12 cellular contexts compared by ENCODE assay signal in the genomic region with DNA sequence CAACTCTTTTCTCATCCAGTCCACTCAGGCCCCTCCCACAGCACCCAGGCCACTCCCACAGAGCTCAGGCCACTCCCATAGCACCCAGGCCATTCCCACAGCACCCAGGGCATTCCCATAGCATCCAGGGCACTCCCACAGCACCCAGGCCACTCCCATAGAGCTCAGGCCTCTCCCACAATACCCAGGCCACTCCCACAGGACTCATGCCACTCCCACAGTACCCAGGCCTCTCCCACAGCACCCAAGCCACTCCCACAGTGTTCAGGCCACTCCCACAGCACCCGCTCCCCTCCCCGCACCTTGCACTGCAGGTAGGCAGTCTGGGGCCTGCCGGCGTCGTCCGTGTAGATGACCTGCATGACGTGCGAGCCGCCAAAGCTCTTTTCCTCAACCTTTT. TPM values are rescaled to one million over a fixed set of nuclear protein-coding genes. Genes with fewer than 3 reads are reported as not detected.
DNase-seq lines count a peak whose midpoint lies in the region; ATAC-seq, FAIRE-seq and TF ChIP-seq lines count a peak whose summit lies in the region.
"Not testable (repeated sequence)": the region's sequence is repeated elsewhere in the genome, so short reads cannot be mapped to it uniquely, and the experiment has no call there.
"Had no signal": no experiment of that assay in that cellular context is flagged by ENCODE, and none has a peak within 500 bp of the region (broad histone marks: within the 10 kb centered on the region; RNA-seq: fewer than 3 reads in every experiment).

No MANE protein-coding gene starts in this region.

- H2AFZ ChIP-seq in GM12878 (ENCODE audit: control insufficient read depth, low read depth, low read length), result not testable (repeated sequence)

- WGBS in GM12878 (ENCODE audit: insufficient coverage, insufficient replicate concordance, low lambda C conversion rate, missing lambda C conversion rate), result no CpG with 5 or more reads among the region's 9 CpGs
- no CpG with 5 or more reads among the region's 9 CpGs for WGBS in upper lobe of left lung, 2 donors

- RAD21 ChIA-PET in GM12878 (lab: Charles Lee; ENCODE audit: unreplicated experiment), result not testable (repeated sequence)

- in situ Hi-C loops in Panc1 (cut with HindIII; ENCODE audit: low pct_unique_long_range_greater_than_20kb, low sequenced_read_pairs); GM12878 (cut with MboI): not testable (repeated sequence)

- DNase-seq in Panc1 (ENCODE audit: low read depth, low spot score); GM12878 (ENCODE audit: low read depth, low spot score); lower lobe of right lung; upper lobe of left lung: not testable (repeated sequence)

- H3K27ac ChIP-seq in Panc1 (ENCODE audit: low read length); GM12878 (ENCODE audit: control insufficient read depth, insufficient read depth); lower lobe of right lung; upper lobe of left lung: not testable (repeated sequence)

- not testable (repeated sequence) for TF ChIP-seq POLR2A in GM12878 (IDR thresholded peaks at IDR 0.05; ENCODE audit: low read depth, low read length); upper lobe of left lung (IDR thresholded peaks at IDR 0.05)

- not testable (repeated sequence) for H4K20me1 ChIP-seq in GM12878 (ENCODE audit: control insufficient read depth, insufficient read depth)

- H3K79me2 ChIP-seq in GM12878 (ENCODE audit: control insufficient read depth, insufficient read depth, low read length), result not testable (repeated sequence)

- H3K4me1 ChIP-seq in Panc1 (ENCODE audit: control insufficient read depth, insufficient read depth, low read length); GM12878 (ENCODE audit: control insufficient read depth, insufficient read depth, low read length); lower lobe of right lung; upper lobe of left lung: not testable (repeated sequence)

- not testable (repeated sequence) for H3K4me3 ChIP-seq in Panc1 (ENCODE audit: low read depth in 2 of 2, low read length in 2 of 2); GM12878; lower lobe of right lung; upper lobe of left lung

- H3K36me3 ChIP-seq in Panc1 (ENCODE audit: control insufficient read depth, insufficient read depth, low read length); GM12878 (ENCODE audit: control insufficient read depth in 2 of 2, insufficient read depth in 2 of 2, low read length in 1 of 2); lower lobe of right lung; upper lobe of left lung: not testable (repeated sequence)

- H3K9ac ChIP-seq in GM12878 (ENCODE audit: control insufficient read depth, insufficient read depth, low read length), result not testable (repeated sequence)

- not testable (repeated sequence) for BruUV-seq in Panc1 (replicated peaks; lab: Mats Ljungman, UMichigan); GM12878 (replicated peaks; lab: Mats Ljungman, UMichigan)

- SMC1A ChIA-PET in GM12878 (lab: Charles Lee; ENCODE audit: uncharacterized antibody, unreplicated experiment), result not testable (repeated sequence)

- not testable (repeated sequence) for TF ChIP-seq RAD21 in GM12878 (IDR thresholded peaks at IDR 0.05; ENCODE audit: insufficient read depth, low read depth, low read length)

- not testable (repeated sequence) for TF ChIP-seq EP300 in GM12878 (IDR thresholded peaks at IDR 0.05; ENCODE audit: borderline replicate concordance in 1 of 2, control insufficient read depth in 1 of 2, low read depth in 2 of 2, low read length in 2 of 2); upper lobe of left lung (IDR thresholded peaks at IDR 0.05)

- not testable (repeated sequence) for FAIRE-seq in GM12878 (lab: Jason Lieb, UNC)

- CTCF ChIA-PET in Panc1 (lab: Charles Lee); GM12878 (lab: Yijun Ruan, JAX): not testable (repeated sequence)

- peak; percentile 37 for ATAC-seq in GM18861 (IDR thresholded peaks at IDR 0.05; ENCODE audit: unreplicated experiment)
- ATAC-seq in GM21367 (IDR thresholded peaks at IDR 0.05; ENCODE audit: unreplicated experiment), result peak; percentile 38
- ATAC-seq in HG02610 (IDR thresholded peaks at IDR 0.05; ENCODE audit: unreplicated experiment), result peak; percentile 41
- ATAC-seq in HG03097 (IDR thresholded peaks at IDR 0.05; ENCODE audit: low FRiP score, unreplicated experiment), result peak; percentile 25
- ATAC-seq in Panc1, result peak; percentile 88
- ATAC-seq in GM12878, result peak; percentile 81
- peak; percentile 67 to 75 for ATAC-seq in lower lobe of right lung
- ATAC-seq in upper lobe of left lung (ENCODE audit: low FRiP score in 2 of 2), result peak; percentile 46 to 88

- TF ChIP-seq CTCF in Panc1 (IDR thresholded peaks at IDR 0.05); GM12878 (IDR thresholded peaks at IDR 0.05 in 2 of 3, conservative IDR thresholded peaks at IDR 0.05 in 1 of 3; ENCODE audit: control insufficient read depth in 2 of 3, extremely low read depth in 1 of 3, insufficient read depth in 1 of 3, low read depth in 3 of 3, low read length in 3 of 3); lower lobe of right lung (IDR thresholded peaks at IDR 0.05); upper lobe of left lung (IDR thresholded peaks at IDR 0.05): not testable (repeated sequence)

- POLR2A ChIA-PET in Panc1 (lab: Charles Lee); GM12878 (lab: Charles Lee): not testable (repeated sequence)

- not testable (repeated sequence) for H3K27me3 ChIP-seq in Panc1 (ENCODE audit: control insufficient read depth, insufficient read depth, low read length); GM12878 (replicated peaks in 1 of 2; ENCODE audit: control insufficient read depth in 2 of 2, insufficient read depth in 2 of 2, low read length in 1 of 2); lower lobe of right lung (ENCODE audit: low read depth); upper lobe of left lung

- intact Hi-C loops in Panc1 (cut with micrococcal nuclease; ENCODE audit: unreplicated experiment); GM12878 (cut with micrococcal nuclease; ENCODE audit: unreplicated experiment); lower lobe of right lung (cut with DNase I): not testable (repeated sequence)

- not testable (repeated sequence) for H3K9me3 ChIP-seq in Panc1 (ENCODE audit: control insufficient read depth, insufficient read depth, low read depth, low read length); GM12878 (replicated peaks; ENCODE audit: control insufficient read depth, insufficient read depth, low read length); lower lobe of right lung; upper lobe of left lung

- not testable (repeated sequence) for H3K4me2 ChIP-seq in GM12878 (ENCODE audit: control insufficient read depth, insufficient read depth)

RNA-seq across cellular contexts. Expression of a gene that starts 17.5 kb away (rescaled TPM):
- total RNA-seq in Panc1 (2021; ENCODE audit: unreplicated experiment), result 28.1 TPM
- polyA plus RNA-seq in Panc1 (2012; ENCODE audit: insufficient read length), result 28.3 TPM
- 549 and 576 TPM in 2 replicates for total RNA-seq in GM12878 (2013; cell fraction: nucleolus; rRNA removed)
- total RNA-seq in GM12878 (2014; rRNA removed), result 23.1 and 24.1 TPM in 2 replicates
- total RNA-seq in GM12878 (2014; rRNA removed; fragmentation: Illumina TruSeq; extraction: Trizol), result 70.7 and 85.4 TPM in 2 replicates
- total RNA-seq in GM12878 (2021), result 24.0 and 29.1 TPM in 2 replicates
- 27.4 TPM for polyA plus RNA-seq in GM12878 (2011; ENCODE audit: low read depth)
- 140 and 162 TPM in 2 replicates for polyA plus RNA-seq in GM12878 (2011; rRNA removed)
- 43.4 and 61.4 TPM in 2 replicates for polyA plus RNA-seq in GM12878 (2011; cell fraction: cytosol; rRNA removed)
- polyA plus RNA-seq in GM12878 (2011; cell fraction: nucleus; rRNA removed), result 167 and 189 TPM in 2 replicates
- 30.1 and 74.4 TPM in 2 replicates for polyA plus RNA-seq in GM12878 (2012)
- 117 and 120 TPM in 2 replicates for polyA plus RNA-seq in GM12878 (2014; fragmentation: Illumina TruSeq; extraction: Trizol)
- 10 to 100 TPM; 27.3 to 30.4 TPM for polyA plus RNA-seq in GM12878 (2014; fragmentation: Nextera tagmentation; extraction: Ambion mirVana)
- 35.3 and 35.4 TPM in 2 replicates for polyA plus RNA-seq in GM12878 (2014; rRNA removed)
- 100 to 1,000 TPM; 130 to 143 TPM for polyA plus RNA-seq in GM12878 (2016; fragmentation: Nextera tagmentation; extraction: Ambion mirVana)
- polyA minus RNA-seq in GM12878 (2011; rRNA and poly(A)+ RNA removed), result 64.6 and 89.4 TPM in 2 replicates
- polyA minus RNA-seq in GM12878 (2011; cell fraction: cytosol; rRNA and poly(A)+ RNA removed), result 3.3 and 28.9 TPM in 2 replicates
- polyA minus RNA-seq in GM12878 (2011; cell fraction: nucleus; rRNA and poly(A)+ RNA removed), result 78.2 and 172 TPM in 2 replicates
- total RNA-seq in lower lobe of right lung, result 58.1 TPM
- total RNA-seq in upper lobe of left lung, result 100 to 1,000 TPM in 1 of 6 donors, 10 to 100 TPM in 5; 17.2 to 147 (median 32.8) TPM

RNA-seq across cellular contexts. Expression of a gene that starts 26.7 kb away (rescaled TPM):
- total RNA-seq in Panc1 (2021; ENCODE audit: unreplicated experiment), result 7.1 TPM
- 14.6 TPM for polyA plus RNA-seq in Panc1 (2012; ENCODE audit: insufficient read length)
- 196 and 208 TPM in 2 replicates for total RNA-seq in GM12878 (2013; cell fraction: nucleolus; rRNA removed)
- 17.5 and 24.6 TPM in 2 replicates for total RNA-seq in GM12878 (2014; rRNA removed)
- total RNA-seq in GM12878 (2014; rRNA removed; fragmentation: Illumina TruSeq; extraction: Trizol), result 9.0 and 9.7 TPM in 2 replicates
- total RNA-seq in GM12878 (2021), result 35.2 and 35.8 TPM in 2 replicates
- 10.5 TPM for polyA plus RNA-seq in GM12878 (2011; ENCODE audit: low read depth)
- 6.0 and 11.3 TPM in 2 replicates for polyA plus RNA-seq in GM12878 (2011; rRNA removed)
- 15.7 and 20.6 TPM in 2 replicates for polyA plus RNA-seq in GM12878 (2011; cell fraction: cytosol; rRNA removed)
- 117 and 146 TPM in 2 replicates for polyA plus RNA-seq in GM12878 (2011; cell fraction: nucleus; rRNA removed)
- polyA plus RNA-seq in GM12878 (2012), result 27.9 and 38.8 TPM in 2 replicates
- 2.8 and 8.9 TPM in 2 replicates for polyA plus RNA-seq in GM12878 (2014; fragmentation: Illumina TruSeq; extraction: Trizol)
- polyA plus RNA-seq in GM12878 (2014; fragmentation: Nextera tagmentation; extraction: Ambion mirVana), result 1 to 10 TPM; 1.7 to 2.4 TPM
- polyA plus RNA-seq in GM12878 (2014; rRNA removed), result 30.9 and 40.0 TPM in 2 replicates
- polyA plus RNA-seq in GM12878 (2016; fragmentation: Nextera tagmentation; extraction: Ambion mirVana), result 10 to 100 TPM; 16.7 to 20.4 TPM
- polyA minus RNA-seq in GM12878 (2011; rRNA and poly(A)+ RNA removed), result 57.3 and 60.3 TPM in 2 replicates
- polyA minus RNA-seq in GM12878 (2011; cell fraction: cytosol; rRNA and poly(A)+ RNA removed), result 12.2 and 26.5 TPM in 2 replicates
- polyA minus RNA-seq in GM12878 (2011; cell fraction: nucleus; rRNA and poly(A)+ RNA removed), result 57.7 and 92.9 TPM in 2 replicates
- total RNA-seq in lower lobe of right lung, result 47.1 TPM
- 100 to 1,000 TPM in 1 of 6 donors, 10 to 100 TPM in 4, 1 to 10 TPM in 1; 8.7 to 132 (median 41.7) TPM for total RNA-seq in upper lobe of left lung

RNA-seq across cellular contexts. Expression of a gene that starts 38.8 kb away (rescaled TPM):
- total RNA-seq in Panc1 (2021; ENCODE audit: unreplicated experiment) (not detected), GM12878 (2014; rRNA removed) (not detected in 2 replicates), GM12878 (2014; rRNA removed; fragmentation: Illumina TruSeq; extraction: Trizol) (not detected in 2 replicates), GM12878 (2021) (not detected in 2 replicates), lower lobe of right lung (not detected), upper lobe of left lung (1 to 10 TPM in 1 of 6 donors, under 1 TPM in 1, not detected in 4; 0.23 to 1.1 TPM)
- 1.6 TPM for polyA plus RNA-seq in Panc1 (2012; ENCODE audit: insufficient read length)
- total RNA-seq in GM12878 (2013; cell fraction: nucleolus; rRNA removed), result not detected in 2 replicates
- not detected for polyA plus RNA-seq in GM12878 (2011; ENCODE audit: low read depth)
- polyA plus RNA-seq in GM12878 (2011; rRNA removed) (not detected in 2 replicates), GM12878 (2014; fragmentation: Illumina TruSeq; extraction: Trizol) (not detected in 2 replicates), GM12878 (2014; fragmentation: Nextera tagmentation; extraction: Ambion mirVana) (under 1 TPM; 0.16 to 0.19 TPM), GM12878 (2014; rRNA removed) (not detected in 2 replicates), GM12878 (2016; fragmentation: Nextera tagmentation; extraction: Ambion mirVana) (1 to 10 TPM; 4.4 to 6.4 TPM)
- polyA plus RNA-seq in GM12878 (2011; cell fraction: cytosol; rRNA removed), result not detected in 2 replicates
- polyA plus RNA-seq in GM12878 (2011; cell fraction: nucleus; rRNA removed), result 0.07 TPM in 1 of 2 replicates, not detected in the other
- polyA plus RNA-seq in GM12878 (2012), result 0.53 and 1.2 TPM in 2 replicates
- not detected in 2 replicates for polyA minus RNA-seq in GM12878 (2011; rRNA and poly(A)+ RNA removed)
- not detected in 2 replicates for polyA minus RNA-seq in GM12878 (2011; cell fraction: cytosol; rRNA and poly(A)+ RNA removed)
- polyA minus RNA-seq in GM12878 (2011; cell fraction: nucleus; rRNA and poly(A)+ RNA removed), result not detected in 2 replicates
- total RNA-seq: ascending aorta, Calu3, chondrocyte, PC-9 had no signal

RNA-seq across cellular contexts. Expression of a gene that starts 46.4 kb away (rescaled TPM):
- total RNA-seq in Panc1 (2021; ENCODE audit: unreplicated experiment) (14.4 TPM), GM12878 (2014; rRNA removed) (6.2 and 9.9 TPM in 2 replicates), GM12878 (2014; rRNA removed; fragmentation: Illumina TruSeq; extraction: Trizol) (7.1 and 8.2 TPM in 2 replicates), GM12878 (2021) (11.8 and 16.2 TPM in 2 replicates), lower lobe of right lung (26.9 TPM), upper lobe of left lung (10 to 100 TPM in 4 of 6 donors, 1 to 10 TPM in 2; 3.0 to 30.4 (median 16.6) TPM)
- 11.1 TPM for polyA plus RNA-seq in Panc1 (2012; ENCODE audit: insufficient read length)
- total RNA-seq in GM12878 (2013; cell fraction: nucleolus; rRNA removed), result 52.2 and 56.3 TPM in 2 replicates
- polyA plus RNA-seq in GM12878 (2011; ENCODE audit: low read depth), result 6.2 TPM
- polyA plus RNA-seq in GM12878 (2011; rRNA removed) (3.3 and 7.6 TPM in 2 replicates), GM12878 (2014; fragmentation: Illumina TruSeq; extraction: Trizol) (0.51 and 6.1 TPM in 2 replicates), GM12878 (2014; fragmentation: Nextera tagmentation; extraction: Ambion mirVana) (under 1 TPM in 1 of 2 experiments, not detected in 1; 0.18 TPM), GM12878 (2014; rRNA removed) (25.7 and 30.1 TPM in 2 replicates), GM12878 (2016; fragmentation: Nextera tagmentation; extraction: Ambion mirVana) (10 to 100 TPM; 10.4 to 10.7 TPM)
- polyA plus RNA-seq in GM12878 (2011; cell fraction: cytosol; rRNA removed), result 6.8 and 16.3 TPM in 2 replicates
- polyA plus RNA-seq in GM12878 (2011; cell fraction: nucleus; rRNA removed), result 93.5 and 120 TPM in 2 replicates
- 7.1 and 13.0 TPM in 2 replicates for polyA plus RNA-seq in GM12878 (2012)
- 4.8 and 7.4 TPM in 2 replicates for polyA minus RNA-seq in GM12878 (2011; rRNA and poly(A)+ RNA removed)
- polyA minus RNA-seq in GM12878 (2011; cell fraction: cytosol; rRNA and poly(A)+ RNA removed), result 2.1 and 2.7 TPM in 2 replicates
- polyA minus RNA-seq in GM12878 (2011; cell fraction: nucleus; rRNA and poly(A)+ RNA removed), result 4.7 and 6.9 TPM in 2 replicates

RNA-seq across cellular contexts. Expression of a gene that starts 52.7 kb away (rescaled TPM):
- total RNA-seq in Panc1 (2021; ENCODE audit: unreplicated experiment), result 23.1 TPM
- 7.6 TPM for polyA plus RNA-seq in Panc1 (2012; ENCODE audit: insufficient read length)
- total RNA-seq in GM12878 (2013; cell fraction: nucleolus; rRNA removed), result 50.8 and 61.6 TPM in 2 replicates
- total RNA-seq in GM12878 (2014; rRNA removed), result 29.0 and 33.0 TPM in 2 replicates
- total RNA-seq in GM12878 (2014; rRNA removed; fragmentation: Illumina TruSeq; extraction: Trizol), result 21.1 and 22.8 TPM in 2 replicates
- total RNA-seq in GM12878 (2021), result 21.8 and 25.8 TPM in 2 replicates
- polyA plus RNA-seq in GM12878 (2011; ENCODE audit: low read depth), result 16.3 TPM
- 16.5 and 34.2 TPM in 2 replicates for polyA plus RNA-seq in GM12878 (2011; rRNA removed)
- polyA plus RNA-seq in GM12878 (2011; cell fraction: cytosol; rRNA removed), result 23.9 and 32.0 TPM in 2 replicates
- 107 and 155 TPM in 2 replicates for polyA plus RNA-seq in GM12878 (2011; cell fraction: nucleus; rRNA removed)
- 28.4 and 33.3 TPM in 2 replicates for polyA plus RNA-seq in GM12878 (2012)
- polyA plus RNA-seq in GM12878 (2014; fragmentation: Illumina TruSeq; extraction: Trizol), result 7.4 and 16.6 TPM in 2 replicates
- polyA plus RNA-seq in GM12878 (2014; fragmentation: Nextera tagmentation; extraction: Ambion mirVana), result 10 to 100 TPM in 1 of 2 experiments, 1 to 10 TPM in 1; 5.9 to 12.5 TPM
- polyA plus RNA-seq in GM12878 (2014; rRNA removed), result 68.6 and 77.0 TPM in 2 replicates
- 10 to 100 TPM; 24.2 to 28.3 TPM for polyA plus RNA-seq in GM12878 (2016; fragmentation: Nextera tagmentation; extraction: Ambion mirVana)
- 6.5 and 21.2 TPM in 2 replicates for polyA minus RNA-seq in GM12878 (2011; rRNA and poly(A)+ RNA removed)
- 8.6 and 10.8 TPM in 2 replicates for polyA minus RNA-seq in GM12878 (2011; cell fraction: cytosol; rRNA and poly(A)+ RNA removed)
- polyA minus RNA-seq in GM12878 (2011; cell fraction: nucleus; rRNA and poly(A)+ RNA removed), result 8.7 and 26.7 TPM in 2 replicates
- total RNA-seq in lower lobe of right lung, result 35.5 TPM
- 10 to 100 TPM; 17.0 to 99.3 (median 30.0) TPM for total RNA-seq in upper lobe of left lung

Comparison
In these comparisons a context has a peak if more than half of its experiments do, and no peak if none do; other contexts are left out.
1. ATAC-seq: peak in every context shown above with its lines; median percentile 88 in Panc1; 81 in GM12878; 71 in lower lobe of right lung; 67 in upper lobe of left lung; 41 in HG02610; 38 in GM21367; 37 in GM18861; 25 in HG03097.